Comparison of ENCODE assay signal across 9 cellular contexts in the genomic region with DNA sequence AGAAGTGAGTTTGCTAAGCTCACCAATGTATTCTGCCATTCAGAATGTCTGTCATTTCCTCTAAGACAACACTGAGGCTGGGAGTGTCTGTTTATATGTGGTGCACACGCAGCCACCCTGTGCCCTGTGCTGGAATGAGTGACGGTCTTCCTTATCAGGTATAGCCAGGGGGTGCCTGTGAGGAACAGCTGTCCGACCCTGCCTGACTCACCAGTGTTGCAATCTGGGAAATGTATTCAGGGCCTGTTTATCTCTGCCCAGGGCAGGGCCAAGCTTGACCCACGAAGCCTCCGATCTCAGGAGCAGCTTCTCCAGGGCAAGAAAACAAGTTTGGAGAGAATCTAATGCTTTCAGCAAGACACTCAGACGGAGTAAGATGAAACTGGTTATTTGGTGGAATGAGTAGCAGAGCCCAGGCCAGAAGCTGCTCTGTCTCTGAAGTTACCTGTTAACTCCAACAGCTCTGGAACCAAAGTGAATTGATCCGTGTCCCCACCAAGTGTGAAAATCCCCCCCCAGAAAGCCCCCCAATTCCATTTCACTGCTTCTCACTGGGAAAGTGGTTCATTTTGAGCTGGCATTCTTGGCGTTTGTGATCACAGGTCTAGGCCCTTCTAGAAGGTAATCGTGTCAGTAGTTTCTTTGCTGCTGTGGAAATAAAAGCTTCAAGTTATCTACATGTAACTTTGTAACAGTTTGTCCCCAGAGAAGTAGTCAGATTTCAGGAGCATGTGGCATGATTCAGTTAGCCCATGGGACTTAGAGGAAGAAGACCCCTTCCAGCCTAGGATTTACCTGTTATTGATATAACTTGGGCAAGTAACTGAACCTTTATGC. TPM values are rescaled to one million over a fixed set of nuclear protein-coding genes. Genes with fewer than 3 reads are reported as not detected.
A peak's percentile ranks its signal among the peaks of the same experiment; 100 is the strongest.
DNase-seq lines count a peak whose midpoint lies in the region; ATAC-seq, FAIRE-seq and TF ChIP-seq lines count a peak whose summit lies in the region.
"Had no signal": no experiment of that assay in that cellular context is flagged by ENCODE, and none has a peak within 500 bp of the region (broad histone marks: within the 10 kb centered on the region; RNA-seq: fewer than 3 reads in every experiment).

No MANE protein-coding gene starts in this region.

- no peak overlapping the region for H3K18ac ChIP-seq in H9 (ENCODE audit: insufficient read length, low read depth, low read length)

- H3K79me1 ChIP-seq in H9 (ENCODE audit: insufficient read depth, low read depth, low read length, poor library complexity, severe bottlenecking) = no peaks in the 10 kb centered on the region

- intact Hi-C loops in endothelial cell of umbilical vein (cut with micrococcal nuclease) = loop anchor here (1.0 kb wide), 1 partner anchor 11 kb away; no protein-coding TSS in a partner anchor
- intact Hi-C loops in natural killer cell (cut with micrococcal nuclease) = no loop called here

- no peak overlapping the region for H4K91ac ChIP-seq in H9 (ENCODE audit: insufficient read length, low read depth, low read length)

- DNase-seq in Caki2 (ENCODE audit: low read depth) = peak; percentile 89
- DNase-seq in NT2/D1 (ENCODE audit: low read depth, low spot score) = no peak
- DNase-seq in endothelial cell of umbilical vein (ENCODE audit: low read depth, low spot score) = peak; percentile 98
- no peak for DNase-seq in natural killer cell
- DNase-seq in GM10266 (ENCODE audit: extremely low spot score) = no peak
- DNase-seq in retina = no peak
- DNase-seq in H9 = no peak

- no peaks in the 10 kb centered on the region for H3K4me1 Mint-ChIP-seq in natural killer cell
- peaks cover 9 to 16% of the 10 kb centered on the region in 2 experiments; a peak in 2 of 4 replicates for H3K4me1 Mint-ChIP-seq in H9

- H4K20me1 ChIP-seq in endothelial cell of umbilical vein (replicated peaks; ENCODE audit: control insufficient read depth, extremely low read depth, insufficient read depth, low read length) = no peaks in the 10 kb centered on the region
- no peaks in the 10 kb centered on the region for H4K20me1 ChIP-seq in H9 (ENCODE audit: control insufficient read depth, insufficient read depth, insufficient read length)

- H3K27me3 ChIP-seq in NT2/D1 (ENCODE audit: insufficient read depth, insufficient read length) = no peaks in the 10 kb centered on the region
- H3K27me3 ChIP-seq in endothelial cell of umbilical vein (ENCODE audit: control insufficient read depth in 2 of 2, insufficient read depth in 2 of 2, low read length in 2 of 2) = no peaks in the 10 kb centered on the region
- H3K27me3 ChIP-seq in H9 (ENCODE audit: insufficient read depth, low read length) = no peaks in the 10 kb centered on the region

- peak overlapping the region; percentile 7 for H2AFZ ChIP-seq in endothelial cell of umbilical vein (ENCODE audit: low read depth, low read length)
- H2AFZ ChIP-seq in H9 (ENCODE audit: low read length) = no peak overlapping the region

- BruUV-seq in endothelial cell of umbilical vein (replicated peaks; lab: Mats Ljungman, UMichigan) = TSS peak; percentile 74

- H3K36me3 Mint-ChIP-seq in natural killer cell = no peaks in the 10 kb centered on the region
- H3K36me3 Mint-ChIP-seq in H9 (ENCODE audit: insufficient read depth in 1 of 3, low read depth in 3 of 3) = no peaks in the 10 kb centered on the region

- H3K9me3 ChIP-seq in NT2/D1 (ENCODE audit: insufficient read depth, low read length) = no peaks in the 10 kb centered on the region
- H3K9me3 ChIP-seq in endothelial cell of umbilical vein (replicated peaks; ENCODE audit: control insufficient read depth, insufficient read depth, low read length) = no peaks in the 10 kb centered on the region
- H3K9me3 ChIP-seq in H9 (ENCODE audit: control insufficient read depth, low read depth, low read length) = no peaks in the 10 kb centered on the region

- no peak overlapping the region for H3K56ac ChIP-seq in H9 (ENCODE audit: insufficient read length, low read depth, low read length)

- dilution Hi-C loops in endothelial cell of umbilical vein (cut with MboI; ENCODE audit: extremely low pct_ligation_motif_present, low sequenced_read_pairs) = no loop called here

- peak overlapping the region; percentile 29 for H3K4me2 ChIP-seq in endothelial cell of umbilical vein (ENCODE audit: insufficient read depth, low read length)
- no peak overlapping the region for H3K4me2 ChIP-seq in H9 (ENCODE audit: insufficient read depth, insufficient read length, low read length)

- no CpG with 5 or more reads among the region's 9 CpGs for WGBS in H9 (ENCODE audit: extremely low coverage, insufficient read length, low lambda C conversion rate)

- H3K9me3 Mint-ChIP-seq in natural killer cell (no peaks in the 10 kb centered on the region), H9 (no peaks in the 10 kb centered on the region; a peak in 1 of 5 replicates)

- H3K4me1 ChIP-seq in NT2/D1 (ENCODE audit: insufficient read depth, insufficient read length) (no peaks in the 10 kb centered on the region), endothelial cell of umbilical vein (ENCODE audit: control insufficient read depth, extremely low read depth, insufficient read depth, low read length) (peaks cover 17% of the 10 kb centered on the region), H9 (ENCODE audit: insufficient read depth, low read length) (peaks cover 2% of the 10 kb centered on the region; the same call in 1 of the 2 replicates)

- no peak overlapping the region for H2BK15ac ChIP-seq in H9 (ENCODE audit: low read depth, low read length)

- H4K5ac ChIP-seq in H9 (ENCODE audit: insufficient read length, low read depth, low read length) = no peak overlapping the region

- no peaks in the 10 kb centered on the region for H3K23me2 ChIP-seq in H9 (ENCODE audit: insufficient read length, low read depth, low read length, poor library complexity, severe bottlenecking)

- peaks cover 9 to 14% of the 10 kb centered on the region in 2 donors for H3K27me3 Mint-ChIP-seq in natural killer cell (ENCODE audit: low read depth in 2 of 2)
- H3K27me3 Mint-ChIP-seq in H9 (ENCODE audit: low read depth) = no peaks in the 10 kb centered on the region

- no peak overlapping the region for H2BK12ac ChIP-seq in H9 (ENCODE audit: insufficient read length, low read depth, low read length)

- H3K79me2 ChIP-seq in endothelial cell of umbilical vein (ENCODE audit: control insufficient read depth, insufficient read depth, low read length) (no peaks in the 10 kb centered on the region), H9 (ENCODE audit: insufficient read depth, low read length) (no peaks in the 10 kb centered on the region)

- no peak overlapping the region for H3K14ac ChIP-seq in H9 (ENCODE audit: insufficient read depth, low read length)

- no peak overlapping the region for H3K23ac ChIP-seq in H9 (ENCODE audit: insufficient read length, low read depth, low read length)

- H3K36me3 ChIP-seq in NT2/D1 (ENCODE audit: insufficient read depth, insufficient read length, low read length) (no peaks in the 10 kb centered on the region), endothelial cell of umbilical vein (ENCODE audit: control insufficient read depth in 2 of 2, extremely low read depth in 1 of 2, insufficient read depth in 2 of 2, low read length in 2 of 2) (no peaks in the 10 kb centered on the region)

- in situ Hi-C loops in Caki2 (cut with HindIII; ENCODE audit: low pct_unique_long_range_greater_than_20kb, low sequenced_read_pairs) = no loop called here

- no peak overlapping the region for H3K4ac ChIP-seq in H9 (ENCODE audit: low read depth, low read length)

- peak; percentile 90 for FAIRE-seq in endothelial cell of umbilical vein (lab: Jason Lieb, UNC)
- FAIRE-seq: GM18507 had no signal

- H2BK120ac ChIP-seq in H9 (ENCODE audit: low read depth, low read length, poor library complexity, severe bottlenecking) = no peak overlapping the region

- no peak overlapping the region for H4K8ac ChIP-seq in H9 (replicated peaks; ENCODE audit: insufficient read length, low read depth, low read length)

- CTCF ChIA-PET in endothelial cell of umbilical vein (lab: Charles Lee) = interaction anchor here (0.9 to 2.8 kb wide), 11 partner anchors 8 to 128 kb away, joined by 3 to 24 read pairs (median 5); no protein-coding TSS in a partner anchor

- no peak overlapping the region for H2BK20ac ChIP-seq in H9 (ENCODE audit: low read depth, low read length, poor library complexity, severe bottlenecking)

- TF ChIP-seq CTCF in endothelial cell of umbilical vein (IDR thresholded peaks at IDR 0.05; ENCODE audit: extremely low read depth in 1 of 2, insufficient read depth in 1 of 2, low read depth in 1 of 2, low read length in 2 of 2) (no peak), natural killer cell (IDR thresholded peaks at IDR 0.05) (no peak), GM10266 (IDR thresholded peaks at IDR 0.05; ENCODE audit: control insufficient read depth, insufficient read depth, low read depth, missing control alignments) (no peak), H9 (conservative IDR thresholded peaks at IDR 0.05) (no peak)

- H3K27ac ChIP-seq in endothelial cell of umbilical vein (ENCODE audit: insufficient read depth, low read depth, low read length) (peak overlapping the region; percentile 88), H9 (ENCODE audit: insufficient read length, low read depth, low read length) (no peak overlapping the region)

- POLR2A ChIA-PET in endothelial cell of umbilical vein (lab: Charles Lee) = interaction anchor here (1.3 to 1.6 kb wide), 2 partner anchors 10 to 11 kb away, joined by 8 to 18 read pairs; no protein-coding TSS in a partner anchor

- TF ChIP-seq POLR2A in endothelial cell of umbilical vein (IDR thresholded peaks at IDR 0.05; ENCODE audit: low read depth, low read length) = peak; percentile 61

- H3K27ac Mint-ChIP-seq in natural killer cell = no peak overlapping the region
- H3K27ac Mint-ChIP-seq in H9 = peak overlapping the region in 1 of 3 experiments; percentile 81; a peak in 3 of 7 replicates

- H3K4me3 Mint-ChIP-seq in natural killer cell = no peak overlapping the region
- H3K4me3 Mint-ChIP-seq in H9 = no peak overlapping the region

- H3T11ph ChIP-seq in H9 (ENCODE audit: low read length) = no peak overlapping the region

- H3K9ac ChIP-seq in NT2/D1 (ENCODE audit: insufficient read length, low read depth) (peak overlapping the region; percentile 17), endothelial cell of umbilical vein (replicated peaks; ENCODE audit: extremely low read depth, insufficient read depth, low read length) (peak overlapping the region; percentile 62), H9 (ENCODE audit: extremely low read depth, insufficient read length, low read length) (no peak overlapping the region)

- H2AK5ac ChIP-seq in H9 (ENCODE audit: insufficient read length, low read length) = no peak overlapping the region

- no peak overlapping the region for H2BK5ac ChIP-seq in H9 (ENCODE audit: insufficient read length, low read length)

- ATAC-seq in natural killer cell (peak in 2 of 3 donors; percentile 20 to 68), GM18520 (IDR thresholded peaks at IDR 0.05; ENCODE audit: unreplicated experiment) (no peak)

- H3K4me3 ChIP-seq in NT2/D1 (ENCODE audit: insufficient read length, low read depth) (no peak overlapping the region), endothelial cell of umbilical vein (replicated peaks in 1 of 3; ENCODE audit: insufficient read depth in 1 of 3, low read depth in 1 of 3, low read length in 3 of 3) (no peak overlapping the region)

- no peaks in the 10 kb centered on the region for H3K9me1 ChIP-seq in endothelial cell of umbilical vein (replicated peaks; ENCODE audit: control insufficient read depth, extremely low read depth, insufficient read depth, low read length)

RNA-seq across cellular contexts. Expression of gene UBE2H, which starts 6.1 kb away (rescaled TPM):
- 40.6 and 84.8 TPM in 2 replicates for total RNA-seq in Caki2 (2014; rRNA removed; shearing (Covaris generic); ENCODE audit: low replicate concordance)
- 82.2 and 90.1 TPM in 2 replicates for total RNA-seq in endothelial cell of umbilical vein
- polyA plus RNA-seq in endothelial cell of umbilical vein = 46.4 and 51.7 TPM in 2 replicates
- 57.4 and 57.8 TPM in 2 replicates for polyA plus RNA-seq in endothelial cell of umbilical vein (2011; cell fraction: cytosol; rRNA removed)
- 92.5 and 97.4 TPM in 2 replicates for polyA plus RNA-seq in endothelial cell of umbilical vein (2011; cell fraction: nucleus; rRNA removed)
- 78.0 and 84.8 TPM in 2 replicates for polyA plus RNA-seq in endothelial cell of umbilical vein (2012)
- 92.7 and 127 TPM in 2 replicates for polyA minus RNA-seq in endothelial cell of umbilical vein
- polyA minus RNA-seq in endothelial cell of umbilical vein (2011; cell fraction: cytosol; rRNA and poly(A)+ RNA removed) = 17.7 TPM
- polyA minus RNA-seq in endothelial cell of umbilical vein (2011; cell fraction: nucleus; rRNA and poly(A)+ RNA removed) = 99.2 and 129 TPM in 2 replicates
- 10 to 100 TPM; 80.9 to 86.9 (median 83.1) TPM for total RNA-seq in natural killer cell
- 67.5 and 75.1 TPM in 2 replicates for total RNA-seq in H9 (2021)

Comparison
In these comparisons a context has a peak if more than half of its experiments do, and no peak if none do; other contexts are left out.
1. DNase-seq: peak in Caki2 (single experiment) and endothelial cell of umbilical vein (single experiment); none in NT2/D1 (single experiment), natural killer cell (single experiment), GM10266 (single experiment), retina (single experiment) and H9 (single experiment).